Comparison of ENCODE assay signal across 16 cellular contexts in genomic region chr15:44530653-44531052, GRCh38. TPM values are rescaled to one million over a fixed set of nuclear protein-coding genes. Genes with fewer than 3 reads are reported as not detected.
DNase-seq lines count a peak whose midpoint lies in the region; ATAC-seq and TF ChIP-seq lines count a peak whose summit lies in the region.
"Had no signal": no experiment of that assay in that cellular context is flagged by ENCODE, and none has a peak within 500 bp of the region (broad histone marks: within the 10 kb centered on the region; RNA-seq: fewer than 3 reads in every experiment).

No MANE protein-coding gene starts in this region.

- DNase-seq in cardiac muscle cell (ENCODE audit: low read depth in 1 of 2, low spot score in 1 of 2) (no peak), right atrium auricular region (ENCODE audit: low spot score) (no peak), WTC11 (ENCODE audit: low spot score) (no peak), NCI-H2227 (lab: John Stamatoyannopoulos, UW; ENCODE audit: unreplicated experiment) (no peak)
- no peak for DNase-seq in stimulated activated naive CD8-positive, alpha-beta T cell treated with anti-CD3 and anti-CD28 coated beads, Interleukin-15, amount 100 ng/mL, for 72 hours
- DNase-seq: activated naive CD4-positive, alpha-beta T cell treated with anti-CD3 and anti-CD28 coated beads, Interleukin-2, amount 50 U/mL, for 16 hours; DMS79 treated with DMSO at 0.1 percent for 48 hours; effector CD8-positive, alpha-beta T cell; NCI-H1436 treated with DMSO at 0.1 percent for 48 hours; NCI-H2171; SHP77 treated with DMSO at 0.1 percent for 48 hours; sigmoid colon had no signal

- H3K9me3 Mint-ChIP-seq in WTC11, result no peaks in the 10 kb centered on the region
- H3K9me3 Mint-ChIP-seq in stimulated activated naive CD8-positive, alpha-beta T cell treated with anti-CD3 and anti-CD28 coated beads, Interleukin-15, amount 100 ng/mL, for 72 hours, result no peaks in the 10 kb centered on the region

- ATAC-seq in WTC11 (peak; percentile 15), esophagus mucosa (peak; percentile 12), HG03045 (IDR thresholded peaks at IDR 0.05; ENCODE audit: unreplicated experiment) (no peak)
- ATAC-seq in stimulated activated naive CD8-positive, alpha-beta T cell treated with anti-CD3 and anti-CD28 coated beads, Interleukin-15, amount 100 ng/mL, for 72 hours, result no peak

- H3K27ac Mint-ChIP-seq in WTC11, result no peak overlapping the region; the same call in 1 of the 2 replicates
- H3K27ac Mint-ChIP-seq in stimulated activated naive CD8-positive, alpha-beta T cell treated with anti-CD3 and anti-CD28 coated beads, Interleukin-15, amount 100 ng/mL, for 72 hours, result no peak overlapping the region

- peak overlapping the region; percentile 63 for H3K27ac ChIP-seq in cardiac muscle cell
- no peak overlapping the region for H3K27ac ChIP-seq in right atrium auricular region
- H3K27ac ChIP-seq: parathyroid adenoma, sigmoid colon, thoracic aorta had no signal

- no peak overlapping the region for H3K4me3 ChIP-seq in cardiac muscle cell
- H3K4me3 ChIP-seq in right atrium auricular region, result no peak overlapping the region
- H3K4me3 ChIP-seq: sigmoid colon, thoracic aorta had no signal

- H3K36me3 ChIP-seq in cardiac muscle cell, result peaks cover 3% of the 10 kb centered on the region
- no peaks in the 10 kb centered on the region for H3K36me3 ChIP-seq in right atrium auricular region
- H3K36me3 ChIP-seq: thoracic aorta had no signal

- H3K36me3 Mint-ChIP-seq in WTC11, result peaks cover 5% of the 10 kb centered on the region

- H3K27me3 ChIP-seq in cardiac muscle cell, result no peaks in the 10 kb centered on the region
- no peaks in the 10 kb centered on the region for H3K27me3 ChIP-seq in right atrium auricular region
- H3K27me3 ChIP-seq: sigmoid colon had no signal

- CTCF ChIA-PET in WTC11 (lab: Charles Lee), result interaction anchor here (1.1 kb wide), 1 partner anchor 29 kb away, joined by 4 read pairs; no protein-coding TSS in a partner anchor

- TF ChIP-seq CTCF in cardiac muscle cell (IDR thresholded peaks at IDR 0.05; ENCODE audit: low read depth, low read length), result no peak
- no peak for TF ChIP-seq CTCF in right atrium auricular region (IDR thresholded peaks at IDR 0.05)
- TF ChIP-seq CTCF in WTC11 (IDR thresholded peaks at IDR 0.05), result no peak

- H3K4me3 Mint-ChIP-seq in WTC11, result no peak overlapping the region
- H3K4me3 Mint-ChIP-seq in stimulated activated naive CD8-positive, alpha-beta T cell treated with anti-CD3 and anti-CD28 coated beads, Interleukin-15, amount 100 ng/mL, for 72 hours, result no peak overlapping the region

- H3K27me3 Mint-ChIP-seq in WTC11 (ENCODE audit: low read depth), result no peaks in the 10 kb centered on the region
- H3K27me3 Mint-ChIP-seq in stimulated activated naive CD8-positive, alpha-beta T cell treated with anti-CD3 and anti-CD28 coated beads, Interleukin-15, amount 100 ng/mL, for 72 hours, result no peaks in the 10 kb centered on the region

- POLR2A ChIA-PET in WTC11 (lab: Charles Lee), result no interaction called here

- peaks cover 7% of the 10 kb centered on the region for H3K4me1 Mint-ChIP-seq in WTC11
- peaks cover 8% of the 10 kb centered on the region for H3K4me1 Mint-ChIP-seq in stimulated activated naive CD8-positive, alpha-beta T cell treated with anti-CD3 and anti-CD28 coated beads, Interleukin-15, amount 100 ng/mL, for 72 hours

- no peaks in the 10 kb centered on the region for H3K9me3 ChIP-seq in cardiac muscle cell (ENCODE audit: low read depth)
- H3K9me3 ChIP-seq in right atrium auricular region, result no peaks in the 10 kb centered on the region
- H3K9me3 ChIP-seq: sigmoid colon, thoracic aorta had no signal

- no peaks in the 10 kb centered on the region for H3K4me1 ChIP-seq in cardiac muscle cell (ENCODE audit: low read depth)
- H3K4me1 ChIP-seq in right atrium auricular region, result peaks cover 0 to 10% of the 10 kb centered on the region in 2 donors
- H3K4me1 ChIP-seq: parathyroid adenoma had no signal

TF ChIP-seq in WTC11, 78 proteins besides CTCF, POLR2A, EP300 and RAD21:
- TF ChIP-seq E2F4 (CRISPR knock-in tag; IDR thresholded peaks at IDR 0.05; ENCODE audit: borderline replicate concordance, low read depth) (no peak), TEAD4 (CRISPR knock-in tag; IDR thresholded peaks at IDR 0.05) (no peak), ARID4B (CRISPR knock-in tag; IDR thresholded peaks at IDR 0.05; ENCODE audit: borderline replicate concordance) (no peak), ZNF138 (CRISPR knock-in tag; conservative IDR thresholded peaks at IDR 0.05) (no peak), PREB (CRISPR knock-in tag; IDR thresholded peaks at IDR 0.05; ENCODE audit: borderline replicate concordance) (no peak), USF2 (CRISPR knock-in tag; IDR thresholded peaks at IDR 0.05) (no peak), ZNF671 (CRISPR knock-in tag; IDR thresholded peaks at IDR 0.05) (no peak), NR2C2 (CRISPR knock-in tag; IDR thresholded peaks at IDR 0.05) (no peak), GRHL2 (CRISPR knock-in tag; IDR thresholded peaks at IDR 0.05; ENCODE audit: insufficient replicate concordance, severe bottlenecking) (no peak), NR1H2 (CRISPR knock-in tag; IDR thresholded peaks at IDR 0.05) (no peak), ZNF396 (CRISPR knock-in tag; IDR thresholded peaks at IDR 0.05; ENCODE audit: borderline replicate concordance) (no peak), ZNF416 (CRISPR knock-in tag; IDR thresholded peaks at IDR 0.05) (no peak), NFATC4 (CRISPR knock-in tag; IDR thresholded peaks at IDR 0.05) (no peak), CBFB (CRISPR knock-in tag; IDR thresholded peaks at IDR 0.05; ENCODE audit: low read depth) (no peak)

RNA-seq across cellular contexts. Expression of gene EIF3J, which starts 6.3 kb away (rescaled TPM):
- total RNA-seq in cardiac muscle cell, result 23.4 and 55.7 TPM in 2 replicates
- polyA plus RNA-seq in cardiac muscle cell, result 29.7 and 31.6 TPM in 2 replicates
- total RNA-seq in right atrium auricular region, result 10 to 100 TPM; 27.2 to 34.5 TPM
- total RNA-seq in WTC11 (2021), result 74.9 to 78.6 TPM (median 76.1 TPM) in 3 replicates
- total RNA-seq in esophagus mucosa, result 64.7 TPM

Comparison
In these comparisons a context has a peak if more than half of its experiments do, and no peak if none do; other contexts are left out.
1. ATAC-seq: peak in WTC11 (single experiment) and esophagus mucosa (single experiment); none in HG03045 (single experiment) and stimulated activated naive CD8-positive, alpha-beta T cell treated with anti-CD3 and anti-CD28 coated beads, Interleukin-15, amount 100 ng/mL, for 72 hours (single experiment).